Comparison of ENCODE assay signal across 21 cellular contexts in genomic region chr10:103077491-103078308, GRCh38.
"Had no signal": no experiment of that assay in that cellular context is flagged by ENCODE, and none has a peak within 500 bp of the region (broad histone marks: within the 10 kb centered on the region; RNA-seq: fewer than 3 reads in every experiment).

No MANE protein-coding gene starts in this region.

- H3K36me3 Mint-ChIP-seq: activated naive CD4-positive, alpha-beta T cell treated with anti-CD3 and anti-CD28 coated beads, Interleukin-2, amount 10 ng/mL, durations not matched to agents 7 days and 5 days had no signal

- H3K9me3 ChIP-seq: gastroesophageal sphincter, heart left ventricle, left lung, right atrium auricular region, spleen, vagina had no signal

- H3K27me3 Mint-ChIP-seq: activated naive CD4-positive, alpha-beta T cell treated with anti-CD3 and anti-CD28 coated beads, Interleukin-2, amount 10 ng/mL, durations not matched to agents 7 days and 5 days had no signal

- H3K4me3 Mint-ChIP-seq: activated naive CD4-positive, alpha-beta T cell treated with anti-CD3 and anti-CD28 coated beads, Interleukin-2, amount 10 ng/mL, durations not matched to agents 7 days and 5 days; brain; natural killer cell; T-helper 2 cell treated with Interferon-gamma antibody and Interleukin-4, amounts not matched to agents 5 μg/mL and 100 μg/mL, for 36 hours had no signal

- H3K36me3 ChIP-seq: WERI-Rb-1 had no signal

- H3K27ac Mint-ChIP-seq: activated naive CD4-positive, alpha-beta T cell treated with anti-CD3 and anti-CD28 coated beads, Interleukin-2, amount 10 ng/mL, durations not matched to agents 7 days and 5 days; natural killer cell; T-helper 2 cell treated with Interferon-gamma antibody and Interleukin-4, amounts not matched to agents 5 μg/mL and 100 μg/mL, for 36 hours had no signal

- H3K27me3 ChIP-seq: gastroesophageal sphincter, heart left ventricle, left lung, right atrium auricular region, spleen, vagina had no signal

- H3K4me3 ChIP-seq: gastroesophageal sphincter, heart left ventricle, left lung, lung, right atrium auricular region, spleen, vagina had no signal

- DNase-seq: activated CD4-positive, alpha-beta T cell treated with anti-CD3 and anti-CD28 coated beads, Interleukin-2, amount 50 U/mL, for 48 hours; activated effector memory CD4-positive, alpha-beta T cell treated with anti-CD3 and anti-CD28 coated beads, Interleukin-2, amount 50 U/mL, for 16 hours; activated naive CD4-positive, alpha-beta T cell treated with anti-CD3 and anti-CD28 coated beads, Interleukin-2, amount 10 ng/mL, durations not matched to agents 7 days and 5 days; amygdala; heart left ventricle; left lung; natural killer cell; spleen; stimulated activated CD4-positive, alpha-beta T cell treated with anti-CD3 and anti-CD28 coated beads, Interleukin-4, amount 100 ng/mL, for 1 hour; stimulated activated naive CD8-positive, alpha-beta T cell treated with anti-CD3 and anti-CD28 coated beads, Interleukin-15, Interleukin-2, amounts not matched to agents 100 U/mL and 50 U/mL, for 24 hours; substantia nigra; trophoblast cell; WERI-Rb-1 had no signal

- H3K4me1 ChIP-seq: gastroesophageal sphincter, heart left ventricle, left lung, right atrium auricular region, spleen, vagina had no signal

- FAIRE-seq: keratinocyte, TTC549 had no signal

- H3K9me3 Mint-ChIP-seq: activated naive CD4-positive, alpha-beta T cell treated with anti-CD3 and anti-CD28 coated beads, Interleukin-2, amount 10 ng/mL, durations not matched to agents 7 days and 5 days; brain; natural killer cell; T-helper 2 cell treated with Interferon-gamma antibody and Interleukin-4, amounts not matched to agents 5 μg/mL and 100 μg/mL, for 36 hours had no signal

- H3K27ac ChIP-seq: gastroesophageal sphincter, heart left ventricle, left lung, right atrium auricular region, spleen, vagina, WERI-Rb-1 had no signal

- H3K4me1 Mint-ChIP-seq: activated naive CD4-positive, alpha-beta T cell treated with anti-CD3 and anti-CD28 coated beads, Interleukin-2, amount 10 ng/mL, durations not matched to agents 7 days and 5 days; brain; natural killer cell had no signal

- ATAC-seq: gastroesophageal sphincter; heart left ventricle; left lung; natural killer cell; stimulated activated naive CD8-positive, alpha-beta T cell treated with anti-CD3 and anti-CD28 coated beads, Interleukin-15, Interleukin-2, amounts not matched to agents 100 U/mL and 50 U/mL, for 24 hours had no signal
